In the genomic region with DNA sequence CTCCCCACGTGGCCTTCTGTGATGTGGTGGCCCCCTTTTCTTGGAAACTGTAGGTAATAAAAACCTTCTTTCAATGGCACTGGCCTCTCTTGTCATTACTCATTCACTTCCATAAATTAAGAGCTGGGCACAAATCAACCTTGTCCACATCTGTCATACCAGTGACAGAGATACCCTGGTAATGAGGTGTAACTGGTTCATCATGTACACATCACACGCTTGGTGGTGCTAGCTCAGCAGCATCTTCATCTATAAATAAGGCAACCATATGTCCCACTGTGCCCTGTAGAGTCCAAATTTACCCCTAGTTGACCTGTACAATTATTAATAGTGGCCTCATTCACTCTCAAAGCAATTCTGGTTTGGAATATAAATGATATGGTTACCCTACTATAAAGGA, we compare ENCODE assay signal across 26 cellular contexts.
DNase-seq lines count a peak whose midpoint lies in the region; ATAC-seq, FAIRE-seq and TF ChIP-seq lines count a peak whose summit lies in the region.
"Had no signal": no experiment of that assay in that cellular context is flagged by ENCODE, and none has a peak within 500 bp of the region (broad histone marks: within the 10 kb centered on the region; RNA-seq: fewer than 3 reads in every experiment).

No MANE protein-coding gene starts in this region.

- TF ChIP-seq POLR2A in GM12891 (IDR thresholded peaks at IDR 0.05; ENCODE audit: low read depth, low read length): no peak

- DNase-seq in GM12891 (ENCODE audit: insufficient read length, low spot score): no peak
- no peak for DNase-seq in psoas muscle
- DNase-seq in smooth muscle cell (lab: John Stamatoyannopoulos, UW; ENCODE audit: unreplicated experiment): no peak
- DNase-seq in G401 (ENCODE audit: low spot score): no peak
- DNase-seq in NCI-H2171 treated with DMSO at 0.1 percent for 48 hours (lab: John Stamatoyannopoulos, UW): no peak
- DNase-seq: CD4-positive, alpha-beta T cell; COR-L47; GDM1; HFFc6; NCI-H1048; NCI-H187; NCI-H2081 treated with DMSO at 0.1 percent for 48 hours; NCI-H446; NCI-H524 treated with DMSO at 0.1 percent for 48 hours; NK-92 treated with Interleukin-12 subunit alpha and Interleukin-12 subunit beta, amount 100 ng/mL, for 24 hours; PC-9; Right ventricle myocardium superior; T-cell had no signal

- H3K4me1 Mint-ChIP-seq in activated T-helper 17 cell treated with anti-CD3 and anti-CD28 coated beads, Interleukin-2, amount 50 U/mL, for 72 hours: peaks cover 6% of the 10 kb centered on the region

- H3K27me3 Mint-ChIP-seq in activated T-helper 17 cell treated with anti-CD3 and anti-CD28 coated beads, Interleukin-2, amount 50 U/mL, for 72 hours: no peaks in the 10 kb centered on the region
- H3K27me3 Mint-ChIP-seq: CD4-positive, alpha-beta T cell; T-cell had no signal

- no peak for TF ChIP-seq CTCF in psoas muscle (IDR thresholded peaks at IDR 0.05)
- TF ChIP-seq CTCF in smooth muscle cell (IDR thresholded peaks at IDR 0.05; ENCODE audit: borderline replicate concordance, insufficient read depth, poor library complexity, severe bottlenecking): no peak

- H3K9me3 ChIP-seq in psoas muscle (no peaks in the 10 kb centered on the region), smooth muscle cell (replicated peaks; ENCODE audit: low read depth) (no peaks in the 10 kb centered on the region)
- H3K9me3 ChIP-seq: BLaER1 treated with 17β-estradiol and CSF1 and Interleukin-3, amounts not matched to agents 10 nM and 100 nM; HAP-1; SJSA1 had no signal

- H3K4me3 ChIP-seq in psoas muscle (no peak overlapping the region), smooth muscle cell (no peak overlapping the region)
- H3K4me3 ChIP-seq: BLaER1 treated with 17β-estradiol and CSF1 and Interleukin-3, amounts not matched to agents 10 nM and 100 nM; GM23338; HAP-1; PC-9; SJSA1 had no signal

- peak; percentile 58 for FAIRE-seq in GM12891 (lab: Jason Lieb, UNC)
- FAIRE-seq: A204.1 had no signal

- no peaks in the 10 kb centered on the region for H3K79me2 ChIP-seq in smooth muscle cell (ENCODE audit: low read depth)

- H3K27ac ChIP-seq in psoas muscle (no peak overlapping the region), smooth muscle cell (ENCODE audit: low read depth) (no peak overlapping the region)
- H3K27ac ChIP-seq: HL-60, PC-9, SJSA1 had no signal

- H3K36me3 Mint-ChIP-seq in activated T-helper 17 cell treated with anti-CD3 and anti-CD28 coated beads, Interleukin-2, amount 50 U/mL, for 72 hours (ENCODE audit: low read depth): no peaks in the 10 kb centered on the region
- H3K36me3 Mint-ChIP-seq: T-cell had no signal

- intact Hi-C loops in psoas muscle (cut with DNase I): loop anchor here (5.0 to 10.0 kb wide), 3 partner anchors 328 to 535 kb away; no protein-coding TSS in a partner anchor

- no peaks in the 10 kb centered on the region for H3K27me3 ChIP-seq in psoas muscle (ENCODE audit: insufficient read depth in 3 of 3, low read length in 2 of 3)
- no peaks in the 10 kb centered on the region for H3K27me3 ChIP-seq in smooth muscle cell (ENCODE audit: low read depth)
- H3K27me3 ChIP-seq: BLaER1 treated with 17β-estradiol and CSF1 and Interleukin-3, amounts not matched to agents 10 nM and 100 nM; SJSA1 had no signal

- no peak overlapping the region for H2AFZ ChIP-seq in smooth muscle cell (ENCODE audit: low read depth)
- H2AFZ ChIP-seq: GM23338, PC-9 had no signal

- H3K36me3 ChIP-seq in psoas muscle (ENCODE audit: insufficient read depth in 1 of 2, low read depth in 1 of 2) (no peaks in the 10 kb centered on the region), smooth muscle cell (ENCODE audit: low read depth) (no peaks in the 10 kb centered on the region)
- H3K36me3 ChIP-seq: BLaER1 treated with 17β-estradiol and CSF1 and Interleukin-3, amounts not matched to agents 10 nM and 100 nM; HAP-1; SJSA1 had no signal

- H3K4me2 ChIP-seq in smooth muscle cell: no peak overlapping the region
- H3K4me2 ChIP-seq: GM23338, PC-9 had no signal

- no peak overlapping the region for H3K9ac ChIP-seq in smooth muscle cell (ENCODE audit: low read depth)
- H3K9ac ChIP-seq: BLaER1 treated with 17β-estradiol and CSF1 and Interleukin-3, amounts not matched to agents 10 nM and 100 nM had no signal

- H3K4me1 ChIP-seq in psoas muscle (peaks cover 8% of the 10 kb centered on the region), smooth muscle cell (ENCODE audit: low read depth) (no peaks in the 10 kb centered on the region)
- H3K4me1 ChIP-seq: SJSA1 had no signal

- no peaks in the 10 kb centered on the region for H3K9me3 Mint-ChIP-seq in activated T-helper 17 cell treated with anti-CD3 and anti-CD28 coated beads, Interleukin-2, amount 50 U/mL, for 72 hours
- H3K9me3 Mint-ChIP-seq: CD4-positive, alpha-beta T cell; GM23338; HFFc6; T-cell had no signal

- no peaks in the 10 kb centered on the region for H3F3A ChIP-seq in smooth muscle cell (ENCODE audit: low read depth)

- H3K4me3 Mint-ChIP-seq in activated T-helper 17 cell treated with anti-CD3 and anti-CD28 coated beads, Interleukin-2, amount 50 U/mL, for 72 hours: no peak overlapping the region
- H3K4me3 Mint-ChIP-seq: CD4-positive, alpha-beta T cell; GM23338; HFFc6; T-cell had no signal

- in situ Hi-C loops in G401 (cut with HindIII; ENCODE audit: low sequenced_read_pairs): no loop called here

- WGBS in psoas muscle, 3 donors: 37 to 64% (median 57%) methylated on average over 2 of the region's 2 CpGs
- WGBS in smooth muscle cell (ENCODE audit: low lambda C conversion rate): 87% methylated on average over 2 of the region's 2 CpGs

- ATAC-seq in GM19351 (IDR thresholded peaks at IDR 0.05; ENCODE audit: unreplicated experiment): peak; percentile 13
- no peak for ATAC-seq in activated T-helper 17 cell treated with anti-CD3 and anti-CD28 coated beads, Interleukin-2, amount 50 U/mL, for 72 hours (replicated peaks)
- ATAC-seq in psoas muscle: peak in 3 of 4 donors; percentile 40 to 94 (median 86)
- ATAC-seq: T-cell had no signal

- peak overlapping the region; percentile 53 for H3K27ac Mint-ChIP-seq in activated T-helper 17 cell treated with anti-CD3 and anti-CD28 coated beads, Interleukin-2, amount 50 U/mL, for 72 hours
- H3K27ac Mint-ChIP-seq: CD4-positive, alpha-beta T cell; GM23338; HFFc6; T-cell had no signal

- no peaks in the 10 kb centered on the region for H4K20me1 ChIP-seq in smooth muscle cell (ENCODE audit: low read depth)
- H4K20me1 ChIP-seq: BLaER1 treated with 17β-estradiol and CSF1 and Interleukin-3, amounts not matched to agents 10 nM and 100 nM had no signal

TF ChIP-seq in GM12891, 5 proteins besides CTCF, POLR2A, EP300 and RAD21:
- no peak for TF ChIP-seq POLR2AphosphoS5 (IDR thresholded peaks at IDR 0.05; ENCODE audit: low read depth, low read length)
- no peak for TF ChIP-seq SPI1 (IDR thresholded peaks at IDR 0.05; ENCODE audit: low read depth, low read length)
- TF ChIP-seq TAF1 (IDR thresholded peaks at IDR 0.05; ENCODE audit: low read depth, low read length): no peak
- TF ChIP-seq POU2F2 (IDR thresholded peaks at IDR 0.05; ENCODE audit: low read depth, low read length): no peak
- TF ChIP-seq PAX5 (IDR thresholded peaks at IDR 0.05; ENCODE audit: insufficient read depth, low read length, severe bottlenecking): no peak
TF ChIP-seq in GM12891: peak in this region for 0.
